Comparison of ENCODE assay signal across 8 cellular contexts in the genomic region with DNA sequence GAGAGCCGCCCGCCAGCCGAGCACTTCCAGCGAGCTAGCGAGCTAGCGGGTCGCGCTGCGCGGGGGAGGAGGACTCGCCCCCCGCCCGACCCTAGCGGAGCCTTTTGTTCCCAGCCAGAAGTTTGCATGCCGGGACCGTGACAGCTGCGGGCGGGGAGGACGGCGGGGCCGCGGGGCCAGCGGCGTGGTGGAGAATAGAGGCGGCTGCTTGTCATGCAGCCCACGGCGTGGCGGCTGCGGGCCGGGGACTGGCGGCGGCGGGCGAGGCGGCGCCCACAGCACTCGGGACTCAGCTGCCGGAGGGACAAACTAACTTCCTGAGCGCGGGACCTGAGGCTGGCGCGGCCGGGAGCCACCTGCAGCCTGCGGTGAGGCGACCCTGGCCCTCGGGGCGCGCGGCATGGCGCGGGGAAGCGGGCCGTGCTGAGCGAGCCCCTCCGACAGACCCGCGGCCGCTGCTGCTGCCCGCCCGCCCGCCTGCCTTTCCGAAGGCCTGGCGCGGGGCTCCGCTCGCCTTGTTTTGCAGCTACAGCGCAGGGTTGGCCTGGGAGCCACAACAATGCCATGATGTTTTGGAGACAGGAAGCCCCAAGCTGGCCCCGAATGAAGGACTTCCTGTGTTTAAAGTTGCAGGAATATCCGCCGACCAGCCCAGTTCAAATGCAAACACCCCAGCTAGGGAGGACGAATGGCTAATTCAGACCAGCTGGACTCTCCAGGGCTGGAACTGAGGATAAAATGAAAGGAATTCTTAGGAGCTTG.
DNase-seq lines count a peak whose midpoint lies in the region; ATAC-seq, FAIRE-seq and TF ChIP-seq lines count a peak whose summit lies in the region.

No MANE protein-coding gene starts in this region.

- DNase-seq in AG04449 (ENCODE audit: low read depth, low spot score) (no peak), GM06990 (ENCODE audit: extremely low read depth, insufficient read length) (no peak), HT1080 (ENCODE audit: low read depth) (peak; percentile 55), epithelial cell of proximal tubule (ENCODE audit: low read depth) (no peak), mucosa of descending colon (peak; percentile 52 to 59 (median 58)), ureter (ENCODE audit: low spot score) (peak; percentile 65), urothelium cell line (ENCODE audit: low spot score) (no peak)
- no peak for DNase-seq in T-helper 2 cell treated with Interferon-gamma antibody and Interleukin-4, amounts not matched to agents 5 μg/mL and 100 μg/mL, for 36 hours (ENCODE audit: low spot score)

- H3K9me3 ChIP-seq in mucosa of descending colon: no peaks in the 10 kb centered on the region

- H3K4me1 Mint-ChIP-seq in T-helper 2 cell treated with Interferon-gamma antibody and Interleukin-4, amounts not matched to agents 5 μg/mL and 100 μg/mL, for 36 hours (ENCODE audit: low read depth): peaks cover 33% of the 10 kb centered on the region

- no peak for TF ChIP-seq CTCF in AG04449 (IDR thresholded peaks at IDR 0.05; ENCODE audit: insufficient read depth, low read length, missing control alignments)
- no peak for TF ChIP-seq CTCF in GM06990 (IDR thresholded peaks at IDR 0.05; ENCODE audit: insufficient read depth, low read length, poor library complexity, severe bottlenecking)
- no peak for TF ChIP-seq CTCF in epithelial cell of proximal tubule (conservative IDR thresholded peaks at IDR 0.05; ENCODE audit: low read depth, low read length)
- TF ChIP-seq CTCF in mucosa of descending colon (IDR thresholded peaks at IDR 0.05): no peak

- CTCF ChIA-PET in AG04449 (lab: Yijun Ruan, JAX): interaction anchor here (0.8 to 5.2 kb wide), 14 partner anchors 9 to 311 kb away, joined by 3 to 90 read pairs (median 14); no protein-coding TSS in a partner anchor

- POLR2A ChIA-PET in AG04449 (lab: Yijun Ruan, JAX): interaction anchor here (0.5 to 6.6 kb wide), 5 partner anchors 11 to 38 kb away, joined by 3 to 33 read pairs (median 4); no protein-coding TSS in a partner anchor

- FAIRE-seq in urothelium cell line (lab: Jason Lieb, UNC): no peak

- H3K9me3 Mint-ChIP-seq in T-helper 2 cell treated with Interferon-gamma antibody and Interleukin-4, amounts not matched to agents 5 μg/mL and 100 μg/mL, for 36 hours: no peaks in the 10 kb centered on the region

- H3K4me3 ChIP-seq in AG04449 (ENCODE audit: low read depth, low read length) (peak overlapping the region; percentile 68), GM06990 (replicated peaks; ENCODE audit: low read depth, low read length) (peak overlapping the region; percentile 71), epithelial cell of proximal tubule (ENCODE audit: low read depth, low read length) (peak overlapping the region; percentile 77), mucosa of descending colon (peak overlapping the region; percentile 50)

- H3K36me3 Mint-ChIP-seq in T-helper 2 cell treated with Interferon-gamma antibody and Interleukin-4, amounts not matched to agents 5 μg/mL and 100 μg/mL, for 36 hours (ENCODE audit: low read depth): peaks cover 20% of the 10 kb centered on the region

- peaks cover 38% of the 10 kb centered on the region for H3K4me1 ChIP-seq in mucosa of descending colon (ENCODE audit: low read depth)

- intact Hi-C loops in mucosa of descending colon (cut with DNase I, micrococcal nuclease): no loop called here

- peak overlapping the region; percentile 49 for H3K4me3 Mint-ChIP-seq in T-helper 2 cell treated with Interferon-gamma antibody and Interleukin-4, amounts not matched to agents 5 μg/mL and 100 μg/mL, for 36 hours

- H3K27me3 Mint-ChIP-seq in T-helper 2 cell treated with Interferon-gamma antibody and Interleukin-4, amounts not matched to agents 5 μg/mL and 100 μg/mL, for 36 hours (ENCODE audit: low read depth): no peaks in the 10 kb centered on the region

- peak; percentile 11 for ATAC-seq in mucosa of descending colon

- no peak overlapping the region for H3K27ac Mint-ChIP-seq in T-helper 2 cell treated with Interferon-gamma antibody and Interleukin-4, amounts not matched to agents 5 μg/mL and 100 μg/mL, for 36 hours

- H3K36me3 ChIP-seq in GM06990 (ENCODE audit: control insufficient read depth, insufficient read depth, low read length) (peaks cover 8% of the 10 kb centered on the region), mucosa of descending colon (ENCODE audit: low read depth) (no peaks in the 10 kb centered on the region)

- H3K27me3 ChIP-seq in GM06990 (replicated peaks; ENCODE audit: control insufficient read depth, insufficient read depth, low read length): no peaks in the 10 kb centered on the region

Comparison
In these comparisons a context has a peak if more than half of its experiments do, and no peak if none do; other contexts are left out.
1. DNase-seq: peak in HT1080 (single experiment), mucosa of descending colon (3 of 3) and ureter (single experiment); none in AG04449 (single experiment), GM06990 (single experiment), T-helper 2 cell treated with Interferon-gamma antibody and Interleukin-4, amounts not matched to agents 5 μg/mL and 100 μg/mL, for 36 hours (single experiment), epithelial cell of proximal tubule (single experiment) and urothelium cell line (single experiment).
2. Peak in every context shown above with its lines, with median percentiles within 50 percentile points of each other: H3K4me3 ChIP-seq.